Comparison of ENCODE assay signal across 6 cellular contexts in genomic region chr19:49475995-49476880, GRCh38. TPM values are rescaled to one million over a fixed set of nuclear protein-coding genes. Genes with fewer than 3 reads are reported as not detected.
DNase-seq lines count a peak whose midpoint lies in the region; ATAC-seq and TF ChIP-seq lines count a peak whose summit lies in the region.

No MANE protein-coding gene starts in this region.

- H3K4me1 ChIP-seq in esophagus squamous epithelium = peaks cover 5 to 47% (median 14%) of the 10 kb centered on the region in 3 donors

- no peaks in the 10 kb centered on the region for H3K27me3 Mint-ChIP-seq in stimulated activated memory B cell treated with anti-CD40 and anti-IgM and Interleukin-4, amounts not matched to agents 10 μg/mL and 1 μg/mL and 100 μg/mL, for 72 hours

- H3K4me3 Mint-ChIP-seq in stimulated activated memory B cell treated with anti-CD40 and anti-IgM and Interleukin-4, amounts not matched to agents 10 μg/mL and 1 μg/mL and 100 μg/mL, for 72 hours = peak overlapping the region; percentile 88

- H3K27ac Mint-ChIP-seq in stimulated activated memory B cell treated with anti-CD40 and anti-IgM and Interleukin-4, amounts not matched to agents 10 μg/mL and 1 μg/mL and 100 μg/mL, for 72 hours = peak overlapping the region; percentile 96

- ATAC-seq in stimulated activated memory B cell treated with anti-CD40 and anti-IgM and Interleukin-4, amounts not matched to agents 10 μg/mL and 1 μg/mL and 100 μg/mL, for 72 hours = no peak
- ATAC-seq in GM21619 (IDR thresholded peaks at IDR 0.05; ENCODE audit: unreplicated experiment) = no peak

- intact Hi-C loops in esophagus squamous epithelium (cut with DNase I) = no loop called here

- H3K36me3 Mint-ChIP-seq in stimulated activated memory B cell treated with anti-CD40 and anti-IgM and Interleukin-4, amounts not matched to agents 10 μg/mL and 1 μg/mL and 100 μg/mL, for 72 hours = peaks cover 6% of the 10 kb centered on the region

- peaks cover 11% of the 10 kb centered on the region for H3K27me3 ChIP-seq in H7 (ENCODE audit: control insufficient read depth, insufficient read depth, low read length)
- no peaks in the 10 kb centered on the region for H3K27me3 ChIP-seq in esophagus squamous epithelium

- no peaks in the 10 kb centered on the region for H3K36me3 ChIP-seq in H7 (replicated peaks; ENCODE audit: control insufficient read depth, insufficient read depth, low read length)
- H3K36me3 ChIP-seq in esophagus squamous epithelium = no peaks in the 10 kb centered on the region

- no peaks in the 10 kb centered on the region for H3K9me3 Mint-ChIP-seq in stimulated activated memory B cell treated with anti-CD40 and anti-IgM and Interleukin-4, amounts not matched to agents 10 μg/mL and 1 μg/mL and 100 μg/mL, for 72 hours

- no peaks in the 10 kb centered on the region for H3K9me3 ChIP-seq in esophagus squamous epithelium

- peaks cover 43% of the 10 kb centered on the region for H3K4me1 Mint-ChIP-seq in stimulated activated memory B cell treated with anti-CD40 and anti-IgM and Interleukin-4, amounts not matched to agents 10 μg/mL and 1 μg/mL and 100 μg/mL, for 72 hours

- H3K27ac ChIP-seq in VCaP (no peak overlapping the region), esophagus squamous epithelium (peak overlapping the region; percentile 91 to 95 (median 92))

- DNase-seq in H7 (peak; percentile 95), esophagus squamous epithelium (lab: John Stamatoyannopoulos, UW) (no peak), NCI-H1417 (lab: John Stamatoyannopoulos, UW) (no peak)

- 65 to 78% methylated on average over 4 to 14 of the region's 27 CpGs for WGBS in esophagus squamous epithelium, 2 donors

- TF ChIP-seq CTCF in VCaP (conservative IDR thresholded peaks at IDR 0.05) (peak; percentile 20; the same call in 1 of the 2 replicates), esophagus squamous epithelium (IDR thresholded peaks at IDR 0.05) (peak in 5 of 6 experiments; percentile 14 to 44 (median 34))

- H3K4me3 ChIP-seq in H7 (ENCODE audit: insufficient read depth, low read depth, low read length) (peak overlapping the region; percentile 22), esophagus squamous epithelium (peak overlapping the region in 1 of 4 donors; percentile 23)

- TF ChIP-seq POLR2A in esophagus squamous epithelium (IDR thresholded peaks at IDR 0.05) = no peak

RNA-seq across cellular contexts. Expression of gene FLT3LG, which starts 2.2 kb away (rescaled TPM):
- total RNA-seq in H7 (2014; rRNA removed; shearing (Covaris generic)) = 0.55 and 1.6 TPM in 2 replicates
- total RNA-seq in esophagus squamous epithelium = 1 to 10 TPM in 3 of 4 donors, under 1 TPM in 1; 0.75 to 4.2 (median 2.7) TPM

RNA-seq across cellular contexts. Expression of gene RPL13A, which starts 11.2 kb away (rescaled TPM):
- 4,136 and 6,335 TPM in 2 replicates for total RNA-seq in H7 (2014; rRNA removed; shearing (Covaris generic))
- total RNA-seq in esophagus squamous epithelium = 1,000 to 10,000 TPM; 1,642 to 4,119 (median 2,165) TPM

RNA-seq across cellular contexts. Expression of gene RPS11, which starts 20.0 kb away (rescaled TPM):
- 2,449 and 2,647 TPM in 2 replicates for total RNA-seq in H7 (2014; rRNA removed; shearing (Covaris generic))
- 1,000 to 10,000 TPM; 2,317 to 5,784 (median 3,336) TPM for total RNA-seq in esophagus squamous epithelium

RNA-seq across cellular contexts. Expression of gene ALDH16A1, which starts 23.2 kb away (rescaled TPM):
- total RNA-seq in H7 (2014; rRNA removed; shearing (Covaris generic)) = 55.5 and 62.2 TPM in 2 replicates
- total RNA-seq in esophagus squamous epithelium = 10 to 100 TPM; 35.9 to 56.5 (median 39.0) TPM

RNA-seq across cellular contexts. Expression of gene PIH1D1, which starts 24.6 kb away (rescaled TPM):
- 172 and 194 TPM in 2 replicates for total RNA-seq in H7 (2014; rRNA removed; shearing (Covaris generic))
- 10 to 100 TPM; 54.4 to 91.2 (median 67.2) TPM for total RNA-seq in esophagus squamous epithelium
